1 cellular context compared by ENCODE assay signal in genomic region chrX:41541381-41541780, GRCh38.
TF ChIP-seq lines count a peak whose summit lies in the region.

No MANE protein-coding gene starts in this region.

TF ChIP-seq in IMR-90, 13 proteins besides CTCF, POLR2A, EP300 and RAD21 (continued from another document):
- TF ChIP-seq ELK1 (IDR thresholded peaks at IDR 0.05; ENCODE audit: borderline replicate concordance, low read depth, low read length): no peak
- no peak for TF ChIP-seq USF2 (IDR thresholded peaks at IDR 0.05; ENCODE audit: low read depth, low read length)
- TF ChIP-seq FOS (IDR thresholded peaks at IDR 0.05; ENCODE audit: low read depth, low read length): no peak
- no peak for TF ChIP-seq NFE2L2 (IDR thresholded peaks at IDR 0.05; ENCODE audit: low read depth, low read length)
- no peak for TF ChIP-seq BHLHE40 (IDR thresholded peaks at IDR 0.05; ENCODE audit: low read depth, low read length)
